ENCODE assay signal across 37 cellular contexts in genomic region chr3:138975366-138975765, GRCh38. TPM values are rescaled to one million over a fixed set of nuclear protein-coding genes. Genes with fewer than 3 reads are reported as not detected.
"Had no signal": no experiment of that assay in that cellular context is flagged by ENCODE, and none has a peak within 500 bp of the region (broad histone marks: within the 10 kb centered on the region; RNA-seq: fewer than 3 reads in every experiment).

No MANE protein-coding gene starts in this region.

- DNase-seq: activated CD4-positive, alpha-beta memory T cell treated with anti-CD3 and anti-CD28 coated beads, Interleukin-2, amount 10 ng/mL, durations not matched to agents 7 days and 5 days; activated CD4-positive, alpha-beta T cell treated with anti-CD3 and anti-CD28 coated beads for 1 hour; activated CD4-positive, alpha-beta T cell treated with anti-CD3 and anti-CD28 coated beads for 4 hours; activated CD4-positive, alpha-beta T cell treated with anti-CD3 and anti-CD28 coated beads, Interleukin-2, amount 10 ng/mL, durations not matched to agents 7 days and 5 days; activated CD4-positive, alpha-beta T cell treated with anti-CD3 and anti-CD28 coated beads, Interleukin-2, amount 50 U/mL, for 4 hours; activated CD8-positive, alpha-beta memory T cell treated with anti-CD3 and anti-CD28 coated beads, Interleukin-2, amount 50 U/mL, for 48 hours; activated effector memory CD4-positive, alpha-beta T cell treated with anti-CD3 and anti-CD28 coated beads, Interleukin-2, amount 50 U/mL, for 16 hours; activated naive CD4-positive, alpha-beta T cell treated with anti-CD3 and anti-CD28 coated beads for 36 hours; activated naive CD8-positive, alpha-beta T cell treated with anti-CD3 and anti-CD28 coated beads for 36 hours; activated naive CD8-positive, alpha-beta T cell treated with anti-CD3 and anti-CD28 coated beads, Interleukin-2, amount 50 U/mL, for 24 hours; activated T-cell treated with anti-CD3 and anti-CD28 coated beads for 4 hours; activated T-cell treated with anti-CD3 and anti-CD28 coated beads, Interleukin-2, amount 50 U/mL, for 4 hours; adrenal gland; amygdala; body of pancreas; central memory CD4-positive, alpha-beta T cell; cerebellar nuclear complex; colonic mucosa; effector CD8-positive, alpha-beta T cell; esophagus squamous epithelium; foreskin melanocyte; heart right ventricle; T-helper 2 cell had no signal

- H3K27ac ChIP-seq: adrenal gland, body of pancreas, colonic mucosa, epithelial cell of prostate, esophagus squamous epithelium, gastroesophageal sphincter, heart right ventricle, VCaP had no signal

- H3K27me3 ChIP-seq: adrenal gland, body of pancreas, colonic mucosa had no signal

- H3K4me1 ChIP-seq: adrenal gland, body of pancreas, colonic mucosa, esophagus squamous epithelium, heart right ventricle had no signal

- H3K36me3 ChIP-seq: adrenal gland, colonic mucosa, esophagus squamous epithelium, gastroesophageal sphincter, heart right ventricle had no signal

- H3K4me3 ChIP-seq: adrenal gland, body of pancreas, colonic mucosa, esophagus squamous epithelium, gastroesophageal sphincter, heart right ventricle had no signal

- H3K9me3 ChIP-seq: adrenal gland, body of pancreas, colonic mucosa, esophagus squamous epithelium, gastroesophageal sphincter, heart right ventricle had no signal

- ATAC-seq: activated naive CD8-positive, alpha-beta T cell treated with anti-CD3 and anti-CD28 coated beads, Interleukin-2, amount 50 U/mL, for 24 hours; activated T-cell treated with anti-CD3 and anti-CD28 coated beads, Interleukin-2, amount 50 U/mL, for 4 hours; body of pancreas; gastroesophageal sphincter; heart right ventricle; WTC11 had no signal

RNA-seq across cellular contexts. Expression of gene FOXL2NB, which starts 28.3 kb away (rescaled TPM):
- total RNA-seq: activated CD4-positive, alpha-beta memory T cell treated with anti-CD3 and anti-CD28 coated beads, Interleukin-2, amount 10 ng/mL, durations not matched to agents 7 days and 5 days; activated CD4-positive, alpha-beta T cell treated with anti-CD3 and anti-CD28 coated beads, Interleukin-2, amount 10 ng/mL, durations not matched to agents 7 days and 5 days; activated naive CD4-positive, alpha-beta T cell treated with anti-CD3 and anti-CD28 coated beads for 36 hours; activated naive CD8-positive, alpha-beta T cell treated with anti-CD3 and anti-CD28 coated beads for 36 hours; activated T-cell treated with anti-CD3 and anti-CD28 coated beads, Interleukin-2, amount 50 U/mL, for 4 hours; activated T-helper 1 cell treated with anti-CD3 and anti-CD28 coated beads, Interleukin-12 subunit alpha, Interleukin-12 subunit beta, Interleukin-2, Interleukin-4 antibody, amounts not matched to agents 30 ng/mL and 10 ng/mL and 1 ng/mL, durations not matched to agents 14 hours and 24 hours and 36 hours; activated T-helper 2 cell treated with anti-CD3 and anti-CD28 coated beads, Interferon-gamma antibody, Interleukin-2, Interleukin-4, amounts not matched to agents 10 μg/mL and 5 μg/mL and 100 μg/mL, durations not matched to agents 14 hours and 24 hours and 36 hours; aorta; colonic mucosa; endothelial cell of umbilical vein; fibroblast of lung; glomerular endothelial cell; T-helper 1 cell treated with Interleukin-12 subunit alpha and Interleukin-12 subunit beta and Interleukin-4 antibody, amounts not matched to agents 30 ng/mL and 1 ng/mL, for 36 hours had no signal
- polyA plus RNA-seq: aorta, fibroblast of lung had no signal

RNA-seq across cellular contexts. Expression of gene FOXL2, which starts 28.4 kb away (rescaled TPM):
- total RNA-seq: activated CD4-positive, alpha-beta memory T cell treated with anti-CD3 and anti-CD28 coated beads, Interleukin-2, amount 10 ng/mL, durations not matched to agents 7 days and 5 days; activated CD4-positive, alpha-beta T cell treated with anti-CD3 and anti-CD28 coated beads, Interleukin-2, amount 10 ng/mL, durations not matched to agents 7 days and 5 days; activated naive CD4-positive, alpha-beta T cell treated with anti-CD3 and anti-CD28 coated beads for 36 hours; activated naive CD8-positive, alpha-beta T cell treated with anti-CD3 and anti-CD28 coated beads for 36 hours; activated T-helper 1 cell treated with anti-CD3 and anti-CD28 coated beads, Interleukin-12 subunit alpha, Interleukin-12 subunit beta, Interleukin-2, Interleukin-4 antibody, amounts not matched to agents 30 ng/mL and 10 ng/mL and 1 ng/mL, durations not matched to agents 14 hours and 24 hours and 36 hours; activated T-helper 2 cell treated with anti-CD3 and anti-CD28 coated beads, Interferon-gamma antibody, Interleukin-2, Interleukin-4, amounts not matched to agents 10 μg/mL and 5 μg/mL and 100 μg/mL, durations not matched to agents 14 hours and 24 hours and 36 hours; aorta; endothelial cell of umbilical vein; gastroesophageal sphincter; T-helper 1 cell treated with Interleukin-12 subunit alpha and Interleukin-12 subunit beta and Interleukin-4 antibody, amounts not matched to agents 30 ng/mL and 1 ng/mL, for 36 hours had no signal
- polyA plus RNA-seq: aorta, endothelial cell of umbilical vein, heart right ventricle had no signal

RNA-seq across cellular contexts. Expression of gene PRR23A, which starts 30.7 kb away (rescaled TPM):
- total RNA-seq: activated CD4-positive, alpha-beta memory T cell treated with anti-CD3 and anti-CD28 coated beads, Interleukin-2, amount 10 ng/mL, durations not matched to agents 7 days and 5 days; activated CD4-positive, alpha-beta T cell treated with anti-CD3 and anti-CD28 coated beads, Interleukin-2, amount 10 ng/mL, durations not matched to agents 7 days and 5 days; activated naive CD4-positive, alpha-beta T cell treated with anti-CD3 and anti-CD28 coated beads for 36 hours; activated naive CD8-positive, alpha-beta T cell treated with anti-CD3 and anti-CD28 coated beads for 36 hours; activated T-cell treated with anti-CD3 and anti-CD28 coated beads, Interleukin-2, amount 50 U/mL, for 4 hours; activated T-helper 1 cell treated with anti-CD3 and anti-CD28 coated beads, Interleukin-12 subunit alpha, Interleukin-12 subunit beta, Interleukin-2, Interleukin-4 antibody, amounts not matched to agents 30 ng/mL and 10 ng/mL and 1 ng/mL, durations not matched to agents 14 hours and 24 hours and 36 hours; activated T-helper 2 cell treated with anti-CD3 and anti-CD28 coated beads, Interferon-gamma antibody, Interleukin-2, Interleukin-4, amounts not matched to agents 10 μg/mL and 5 μg/mL and 100 μg/mL, durations not matched to agents 14 hours and 24 hours and 36 hours; adrenal gland; aorta; body of pancreas; colonic mucosa; dermis microvascular lymphatic vessel endothelial cell; endothelial cell of umbilical vein; esophagus squamous epithelium; fibroblast of lung; fibroblast of villous mesenchyme; gastroesophageal sphincter; glomerular endothelial cell; heart right ventricle; T-helper 1 cell treated with Interleukin-12 subunit alpha and Interleukin-12 subunit beta and Interleukin-4 antibody, amounts not matched to agents 30 ng/mL and 1 ng/mL, for 36 hours; WTC11 had no signal
- polyA plus RNA-seq: adrenal gland, aorta, endothelial cell of umbilical vein, esophagus, fibroblast of lung, heart right ventricle had no signal

RNA-seq across cellular contexts. Expression of gene PRR23B, which starts 45.4 kb away (rescaled TPM):
- total RNA-seq: activated CD4-positive, alpha-beta memory T cell treated with anti-CD3 and anti-CD28 coated beads, Interleukin-2, amount 10 ng/mL, durations not matched to agents 7 days and 5 days; activated CD4-positive, alpha-beta T cell treated with anti-CD3 and anti-CD28 coated beads, Interleukin-2, amount 10 ng/mL, durations not matched to agents 7 days and 5 days; activated naive CD4-positive, alpha-beta T cell treated with anti-CD3 and anti-CD28 coated beads for 36 hours; activated naive CD8-positive, alpha-beta T cell treated with anti-CD3 and anti-CD28 coated beads for 36 hours; activated T-cell treated with anti-CD3 and anti-CD28 coated beads, Interleukin-2, amount 50 U/mL, for 4 hours; activated T-helper 1 cell treated with anti-CD3 and anti-CD28 coated beads, Interleukin-12 subunit alpha, Interleukin-12 subunit beta, Interleukin-2, Interleukin-4 antibody, amounts not matched to agents 30 ng/mL and 10 ng/mL and 1 ng/mL, durations not matched to agents 14 hours and 24 hours and 36 hours; activated T-helper 2 cell treated with anti-CD3 and anti-CD28 coated beads, Interferon-gamma antibody, Interleukin-2, Interleukin-4, amounts not matched to agents 10 μg/mL and 5 μg/mL and 100 μg/mL, durations not matched to agents 14 hours and 24 hours and 36 hours; adrenal gland; aorta; body of pancreas; colonic mucosa; dermis microvascular lymphatic vessel endothelial cell; endothelial cell of umbilical vein; esophagus squamous epithelium; fibroblast of lung; fibroblast of villous mesenchyme; gastroesophageal sphincter; glomerular endothelial cell; heart right ventricle; T-helper 1 cell treated with Interleukin-12 subunit alpha and Interleukin-12 subunit beta and Interleukin-4 antibody, amounts not matched to agents 30 ng/mL and 1 ng/mL, for 36 hours; WTC11 had no signal
- polyA plus RNA-seq: adrenal gland, endothelial cell of umbilical vein, esophagus, fibroblast of lung, heart right ventricle had no signal
